ENCODE assay signal across 13 cellular contexts in genomic region chr9:126009047-126009446, GRCh38.
A peak's percentile ranks its signal among the peaks of the same experiment; 100 is the strongest.
DNase-seq lines count a peak whose midpoint lies in the region; ATAC-seq, FAIRE-seq and TF ChIP-seq lines count a peak whose summit lies in the region.
"Had no signal": no experiment of that assay in that cellular context is flagged by ENCODE, and none has a peak within 500 bp of the region (broad histone marks: within the 10 kb centered on the region; RNA-seq: fewer than 3 reads in every experiment).

No MANE protein-coding gene starts in this region.

- ATAC-seq in stimulated activated memory B cell treated with anti-CD40 and anti-IgM and Interleukin-4, amounts not matched to agents 10 μg/mL and 1 μg/mL and 100 μg/mL, for 72 hours: no peak
- ATAC-seq: heart left ventricle had no signal

- H2AFZ ChIP-seq in keratinocyte (ENCODE audit: control insufficient read depth, low read length): no peak overlapping the region

- H3K27me3 ChIP-seq in keratinocyte (ENCODE audit: control insufficient read depth, extremely low read depth, insufficient read depth, low read length): no peaks in the 10 kb centered on the region

- no peak overlapping the region for H3K4me3 ChIP-seq in HFF-Myc (replicated peaks; ENCODE audit: low read depth, low read length)
- H3K4me3 ChIP-seq in astrocyte of the spinal cord (ENCODE audit: low read depth, low read length): no peak overlapping the region
- H3K4me3 ChIP-seq in keratinocyte (ENCODE audit: control insufficient read depth in 2 of 3, extremely low read depth in 1 of 3, insufficient read depth in 2 of 3, low read depth in 1 of 3, low read length in 3 of 3): no peak overlapping the region
- H3K4me3 ChIP-seq: heart left ventricle had no signal

- dilution Hi-C loops in keratinocyte (cut with MboI; ENCODE audit: extremely low pct_ligation_motif_present, low sequenced_read_pairs): no loop called here

- no peaks in the 10 kb centered on the region for H3K4me1 Mint-ChIP-seq in stimulated activated memory B cell treated with anti-CD40 and anti-IgM and Interleukin-4, amounts not matched to agents 10 μg/mL and 1 μg/mL and 100 μg/mL, for 72 hours

- H3K36me3 Mint-ChIP-seq in stimulated activated memory B cell treated with anti-CD40 and anti-IgM and Interleukin-4, amounts not matched to agents 10 μg/mL and 1 μg/mL and 100 μg/mL, for 72 hours: peaks cover 13% of the 10 kb centered on the region

- no peak overlapping the region for H3K4me3 Mint-ChIP-seq in stimulated activated memory B cell treated with anti-CD40 and anti-IgM and Interleukin-4, amounts not matched to agents 10 μg/mL and 1 μg/mL and 100 μg/mL, for 72 hours

- H3K9ac ChIP-seq in keratinocyte (ENCODE audit: control insufficient read depth, extremely low read depth, insufficient read depth, low read length): no peak overlapping the region

- peak; percentile 31 for TF ChIP-seq CTCF in HFF-Myc (IDR thresholded peaks at IDR 0.05; ENCODE audit: low read depth, low read length, missing control alignments)
- TF ChIP-seq CTCF in astrocyte of the spinal cord (IDR thresholded peaks at IDR 0.05; ENCODE audit: low read depth, low read length): peak; percentile 35
- TF ChIP-seq CTCF in keratinocyte (optimal IDR thresholded peaks at IDR 0.05 in 1 of 3, IDR thresholded peaks at IDR 0.05 in 1 of 3, conservative IDR thresholded peaks at IDR 0.05 in 1 of 3; ENCODE audit: extremely low read depth in 1 of 3, insufficient read depth in 2 of 3, low read length in 3 of 3): peak; percentile 41 to 60 (median 50)

- no peaks in the 10 kb centered on the region for H3K9me1 ChIP-seq in keratinocyte (ENCODE audit: control insufficient read depth, extremely low read depth, insufficient read depth, low read length)

- no peak overlapping the region for H3K27ac ChIP-seq in keratinocyte (ENCODE audit: control insufficient read depth, insufficient read depth, low read length)
- H3K27ac ChIP-seq: heart left ventricle had no signal

- peaks cover 27% of the 10 kb centered on the region for H3K9me3 Mint-ChIP-seq in stimulated activated memory B cell treated with anti-CD40 and anti-IgM and Interleukin-4, amounts not matched to agents 10 μg/mL and 1 μg/mL and 100 μg/mL, for 72 hours

- no peaks in the 10 kb centered on the region for H3K4me1 ChIP-seq in keratinocyte (ENCODE audit: control insufficient read depth, extremely low read depth, insufficient read depth, low read length)
- H3K4me1 ChIP-seq: heart left ventricle had no signal

- in situ Hi-C loops in astrocyte of the spinal cord (cut with HindIII; ENCODE audit: low sequenced_read_pairs): no loop called here

- DNase-seq in DMS53 (lab: John Stamatoyannopoulos, UW) (peak; percentile 49), DMS53 treated with DMSO at 0.1 percent for 48 hours (lab: John Stamatoyannopoulos, UW; ENCODE audit: unreplicated experiment) (no peak), HFF-Myc (ENCODE audit: extremely low read depth, low read depth) (no peak), astrocyte of the spinal cord (ENCODE audit: low read depth, low spot score) (no peak), keratinocyte (ENCODE audit: low read depth, low spot score) (no peak), superior temporal gyrus (ENCODE audit: extremely low spot score) (no peak), NCI-H187 (lab: John Stamatoyannopoulos, UW) (no peak)
- DNase-seq: heart left ventricle, NCI-H2227 treated with DMSO at 0.1 percent for 48 hours, Right ventricle myocardium superior, trophoblast cell had no signal

- H3K27me3 Mint-ChIP-seq in stimulated activated memory B cell treated with anti-CD40 and anti-IgM and Interleukin-4, amounts not matched to agents 10 μg/mL and 1 μg/mL and 100 μg/mL, for 72 hours: peaks cover 27% of the 10 kb centered on the region

- H3K9me3 ChIP-seq in keratinocyte (ENCODE audit: control insufficient read depth, low read depth, low read length): peaks cover 12% of the 10 kb centered on the region

- no peaks in the 10 kb centered on the region for H3K79me2 ChIP-seq in keratinocyte (ENCODE audit: control insufficient read depth, insufficient read depth, low read length)

- H3K36me3 ChIP-seq in keratinocyte (ENCODE audit: control insufficient read depth in 2 of 2, extremely low read depth in 1 of 2, insufficient read depth in 2 of 2, low read length in 2 of 2): no peaks in the 10 kb centered on the region
- H3K36me3 ChIP-seq: heart left ventricle had no signal

- no peak overlapping the region for H3K27ac Mint-ChIP-seq in stimulated activated memory B cell treated with anti-CD40 and anti-IgM and Interleukin-4, amounts not matched to agents 10 μg/mL and 1 μg/mL and 100 μg/mL, for 72 hours

- no peaks in the 10 kb centered on the region for H4K20me1 ChIP-seq in keratinocyte (ENCODE audit: control insufficient read depth, extremely low read depth, insufficient read depth, low read length)

- no peak overlapping the region for H3K4me2 ChIP-seq in keratinocyte (ENCODE audit: control insufficient read depth, extremely low read depth, insufficient read depth, low read depth, low read length)

- no peak for FAIRE-seq in keratinocyte (lab: Jason Lieb, UNC)
- FAIRE-seq: A204.1 had no signal
